In the genomic region with DNA sequence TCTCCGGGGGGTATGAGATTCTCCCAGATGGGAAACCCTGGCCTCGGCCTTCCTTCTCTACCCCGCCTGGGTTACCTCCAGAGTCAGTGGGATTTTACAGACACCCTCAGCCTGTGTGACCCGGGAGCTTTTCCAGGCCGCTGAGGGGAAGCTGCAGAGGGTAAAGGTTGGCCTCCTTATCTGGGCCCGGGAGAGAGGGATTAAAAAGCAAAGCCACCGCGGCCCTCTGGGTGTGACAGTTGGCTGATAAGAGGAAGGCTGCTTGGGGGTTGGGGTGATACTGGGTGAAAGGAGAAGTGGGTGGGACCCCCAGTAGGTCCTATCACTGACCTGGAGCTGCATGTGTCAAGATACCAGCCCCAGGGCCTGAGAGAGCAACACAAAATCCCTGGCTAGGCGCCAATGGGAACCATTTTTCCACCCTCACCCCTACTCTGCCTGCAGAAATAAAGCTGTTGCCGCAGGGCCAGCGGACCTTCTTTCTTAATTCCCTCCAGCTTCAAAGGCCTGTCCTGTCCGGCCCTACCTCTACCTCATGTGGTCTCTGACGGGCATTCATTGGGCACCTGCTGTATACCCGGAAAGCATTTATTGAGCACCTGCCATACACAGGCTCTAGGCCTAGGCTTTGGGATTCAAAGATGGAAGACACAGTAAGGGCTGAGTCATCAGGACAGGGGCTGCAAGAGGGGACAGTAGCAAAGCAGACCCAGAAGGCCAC, we compare ENCODE assay signal across 1 cellular context.
A peak's percentile ranks its signal among the peaks of the same experiment; 100 is the strongest.
TF ChIP-seq lines count a peak whose summit lies in the region.

No MANE protein-coding gene starts in this region.

TF ChIP-seq in HepG2, 621 proteins besides CTCF, POLR2A, EP300 and RAD21 (continued from another document and continues in another):
- TF ChIP-seq, protein P1, sequence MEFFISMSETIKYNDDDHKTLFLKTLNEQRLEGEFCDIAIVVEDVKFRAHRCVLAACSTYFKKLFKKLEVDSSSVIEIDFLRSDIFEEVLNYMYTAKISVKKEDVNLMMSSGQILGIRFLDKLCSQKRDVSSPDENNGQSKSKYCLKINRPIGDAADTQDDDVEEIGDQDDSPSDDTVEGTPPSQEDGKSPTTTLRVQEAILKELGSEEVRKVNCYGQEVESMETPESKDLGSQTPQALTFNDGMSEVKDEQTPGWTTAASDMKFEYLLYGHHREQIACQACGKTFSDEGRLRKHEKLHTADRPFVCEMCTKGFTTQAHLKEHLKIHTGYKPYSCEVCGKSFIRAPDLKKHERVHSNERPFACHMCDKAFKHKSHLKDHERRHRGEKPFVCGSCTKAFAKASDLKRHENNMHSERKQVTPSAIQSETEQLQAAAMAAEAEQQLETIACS (CRISPR knock-in tag; IDR thresholded peaks at IDR 0.05), result peak; percentile 41; the same call in 1 of the 2 replicates
- no peak for TF ChIP-seq ZFP1 (CRISPR knock-in tag; IDR thresholded peaks at IDR 0.05)
- TF ChIP-seq ZNF484 (CRISPR knock-in tag; IDR thresholded peaks at IDR 0.05; ENCODE audit: borderline replicate concordance, low read depth), result no peak
- 0 out of 2 replicates have a peak, but pooled peaks have one; percentile 72 for TF ChIP-seq MIXL1 (CRISPR knock-in tag; IDR thresholded peaks at IDR 0.05)
- peak; percentile 93 for TF ChIP-seq CREM (IDR thresholded peaks at IDR 0.05)
- TF ChIP-seq CREM (CRISPR knock-in tag; IDR thresholded peaks at IDR 0.05), result no peak
- TF ChIP-seq MBD4 (IDR thresholded peaks at IDR 0.05; ENCODE audit: borderline replicate concordance, low read length), result no peak
- TF ChIP-seq TARDBP (CRISPR knock-in tag; IDR thresholded peaks at IDR 0.05), result peak; percentile 98
- TF ChIP-seq SUZ12 (IDR thresholded peaks at IDR 0.05; ENCODE audit: low read depth, low read length), result no peak
- TF ChIP-seq, protein P2, sequence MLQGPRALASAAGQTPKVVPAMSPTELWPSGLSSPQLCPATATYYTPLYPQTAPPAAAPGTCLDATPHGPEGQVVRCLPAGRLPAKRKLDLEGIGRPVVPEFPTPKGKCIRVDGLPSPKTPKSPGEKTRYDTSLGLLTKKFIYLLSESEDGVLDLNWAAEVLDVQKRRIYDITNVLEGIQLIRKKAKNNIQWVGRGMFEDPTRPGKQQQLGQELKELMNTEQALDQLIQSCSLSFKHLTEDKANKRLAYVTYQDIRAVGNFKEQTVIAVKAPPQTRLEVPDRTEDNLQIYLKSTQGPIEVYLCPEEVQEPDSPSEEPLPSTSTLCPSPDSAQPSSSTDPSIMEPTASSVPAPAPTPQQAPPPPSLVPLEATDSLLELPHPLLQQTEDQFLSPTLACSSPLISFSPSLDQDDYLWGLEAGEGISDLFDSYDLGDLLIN (CRISPR knock-in tag; IDR thresholded peaks at IDR 0.05; ENCODE audit: borderline replicate concordance), result no peak; the same call in 1 of the 2 replicates
- TF ChIP-seq KDM2A (CRISPR knock-in tag; IDR thresholded peaks at IDR 0.05; ENCODE audit: borderline replicate concordance, low read depth), result peak; percentile 99
- TF ChIP-seq ZNF839 (CRISPR knock-in tag; IDR thresholded peaks at IDR 0.05; ENCODE audit: borderline replicate concordance), result no peak
- TF ChIP-seq, protein P3, sequence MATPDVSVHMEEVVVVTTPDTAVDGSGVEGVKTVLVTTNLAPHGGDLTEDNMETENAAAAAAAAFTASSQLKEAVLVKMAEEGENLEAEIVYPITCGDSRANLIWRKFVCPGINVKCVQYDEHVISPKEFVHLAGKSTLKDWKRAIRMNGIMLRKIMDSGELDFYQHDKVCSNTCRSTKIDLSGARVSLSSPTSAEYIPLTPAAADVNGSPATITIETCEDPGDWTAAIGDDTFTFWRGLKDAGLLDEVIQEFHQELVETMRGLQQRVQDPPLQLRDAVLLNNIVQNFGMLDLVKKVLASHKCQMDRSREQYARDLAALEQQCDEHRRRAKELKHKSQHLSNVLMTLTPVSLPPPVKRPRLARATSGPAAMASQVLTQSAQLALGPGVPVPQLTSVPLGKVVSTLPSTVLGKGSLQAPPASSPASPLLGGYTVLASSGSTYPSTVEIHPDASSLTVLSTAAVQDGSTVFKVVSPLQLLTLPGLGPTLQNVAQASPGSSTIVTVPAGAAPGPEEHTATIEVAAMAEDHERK (CRISPR knock-in tag; IDR thresholded peaks at IDR 0.05; ENCODE audit: low read depth), result 0 out of 2 replicates have a peak, but pooled peaks have one; percentile 12
- no peak for TF ChIP-seq ZFYVE20 (CRISPR knock-in tag; IDR thresholded peaks at IDR 0.05; ENCODE audit: borderline replicate concordance, low read depth)
- peak; percentile 62 for TF ChIP-seq TAF1 (CRISPR knock-in tag; IDR thresholded peaks at IDR 0.05)
- TF ChIP-seq, protein P4, sequence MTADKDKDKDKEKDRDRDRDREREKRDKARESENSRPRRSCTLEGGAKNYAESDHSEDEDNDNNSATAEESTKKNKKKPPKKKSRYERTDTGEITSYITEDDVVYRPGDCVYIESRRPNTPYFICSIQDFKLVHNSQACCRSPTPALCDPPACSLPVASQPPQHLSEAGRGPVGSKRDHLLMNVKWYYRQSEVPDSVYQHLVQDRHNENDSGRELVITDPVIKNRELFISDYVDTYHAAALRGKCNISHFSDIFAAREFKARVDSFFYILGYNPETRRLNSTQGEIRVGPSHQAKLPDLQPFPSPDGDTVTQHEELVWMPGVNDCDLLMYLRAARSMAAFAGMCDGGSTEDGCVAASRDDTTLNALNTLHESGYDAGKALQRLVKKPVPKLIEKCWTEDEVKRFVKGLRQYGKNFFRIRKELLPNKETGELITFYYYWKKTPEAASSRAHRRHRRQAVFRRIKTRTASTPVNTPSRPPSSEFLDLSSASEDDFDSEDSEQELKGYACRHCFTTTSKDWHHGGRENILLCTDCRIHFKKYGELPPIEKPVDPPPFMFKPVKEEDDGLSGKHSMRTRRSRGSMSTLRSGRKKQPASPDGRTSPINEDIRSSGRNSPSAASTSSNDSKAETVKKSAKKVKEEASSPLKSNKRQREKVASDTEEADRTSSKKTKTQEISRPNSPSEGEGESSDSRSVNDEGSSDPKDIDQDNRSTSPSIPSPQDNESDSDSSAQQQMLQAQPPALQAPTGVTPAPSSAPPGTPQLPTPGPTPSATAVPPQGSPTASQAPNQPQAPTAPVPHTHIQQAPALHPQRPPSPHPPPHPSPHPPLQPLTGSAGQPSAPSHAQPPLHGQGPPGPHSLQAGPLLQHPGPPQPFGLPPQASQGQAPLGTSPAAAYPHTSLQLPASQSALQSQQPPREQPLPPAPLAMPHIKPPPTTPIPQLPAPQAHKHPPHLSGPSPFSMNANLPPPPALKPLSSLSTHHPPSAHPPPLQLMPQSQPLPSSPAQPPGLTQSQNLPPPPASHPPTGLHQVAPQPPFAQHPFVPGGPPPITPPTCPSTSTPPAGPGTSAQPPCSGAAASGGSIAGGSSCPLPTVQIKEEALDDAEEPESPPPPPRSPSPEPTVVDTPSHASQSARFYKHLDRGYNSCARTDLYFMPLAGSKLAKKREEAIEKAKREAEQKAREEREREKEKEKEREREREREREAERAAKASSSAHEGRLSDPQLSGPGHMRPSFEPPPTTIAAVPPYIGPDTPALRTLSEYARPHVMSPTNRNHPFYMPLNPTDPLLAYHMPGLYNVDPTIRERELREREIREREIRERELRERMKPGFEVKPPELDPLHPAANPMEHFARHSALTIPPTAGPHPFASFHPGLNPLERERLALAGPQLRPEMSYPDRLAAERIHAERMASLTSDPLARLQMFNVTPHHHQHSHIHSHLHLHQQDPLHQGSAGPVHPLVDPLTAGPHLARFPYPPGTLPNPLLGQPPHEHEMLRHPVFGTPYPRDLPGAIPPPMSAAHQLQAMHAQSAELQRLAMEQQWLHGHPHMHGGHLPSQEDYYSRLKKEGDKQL (CRISPR knock-in tag; IDR thresholded peaks at IDR 0.05; ENCODE audit: low read depth), result peak; percentile 95; the same call in 1 of the 2 replicates
- TF ChIP-seq ZFP37 (CRISPR knock-in tag; IDR thresholded peaks at IDR 0.05; ENCODE audit: borderline replicate concordance), result no peak
- peak; percentile 68; the same call in 1 of the 2 replicates for TF ChIP-seq NRL (CRISPR knock-in tag; IDR thresholded peaks at IDR 0.05; ENCODE audit: borderline replicate concordance)
- no peak for TF ChIP-seq SNRNP70 (IDR thresholded peaks at IDR 0.05; ENCODE audit: low read depth, low read length)
- TF ChIP-seq ZNF180 (CRISPR knock-in tag; IDR thresholded peaks at IDR 0.05; ENCODE audit: borderline replicate concordance, low read depth), result no peak
- 0 out of 2 replicates have a peak, but pooled peaks have one; percentile 45 for TF ChIP-seq MEF2D (CRISPR knock-in tag; IDR thresholded peaks at IDR 0.05)
- no peak for TF ChIP-seq NFATC3 (CRISPR knock-in tag; IDR thresholded peaks at IDR 0.05)
- TF ChIP-seq, protein P5, sequence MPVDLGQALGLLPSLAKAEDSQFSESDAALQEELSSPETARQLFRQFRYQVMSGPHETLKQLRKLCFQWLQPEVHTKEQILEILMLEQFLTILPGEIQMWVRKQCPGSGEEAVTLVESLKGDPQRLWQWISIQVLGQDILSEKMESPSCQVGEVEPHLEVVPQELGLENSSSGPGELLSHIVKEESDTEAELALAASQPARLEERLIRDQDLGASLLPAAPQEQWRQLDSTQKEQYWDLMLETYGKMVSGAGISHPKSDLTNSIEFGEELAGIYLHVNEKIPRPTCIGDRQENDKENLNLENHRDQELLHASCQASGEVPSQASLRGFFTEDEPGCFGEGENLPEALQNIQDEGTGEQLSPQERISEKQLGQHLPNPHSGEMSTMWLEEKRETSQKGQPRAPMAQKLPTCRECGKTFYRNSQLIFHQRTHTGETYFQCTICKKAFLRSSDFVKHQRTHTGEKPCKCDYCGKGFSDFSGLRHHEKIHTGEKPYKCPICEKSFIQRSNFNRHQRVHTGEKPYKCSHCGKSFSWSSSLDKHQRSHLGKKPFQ (CRISPR knock-in tag; IDR thresholded peaks at IDR 0.05; ENCODE audit: insufficient replicate concordance), result peak; percentile 3
- TF ChIP-seq, protein P6, sequence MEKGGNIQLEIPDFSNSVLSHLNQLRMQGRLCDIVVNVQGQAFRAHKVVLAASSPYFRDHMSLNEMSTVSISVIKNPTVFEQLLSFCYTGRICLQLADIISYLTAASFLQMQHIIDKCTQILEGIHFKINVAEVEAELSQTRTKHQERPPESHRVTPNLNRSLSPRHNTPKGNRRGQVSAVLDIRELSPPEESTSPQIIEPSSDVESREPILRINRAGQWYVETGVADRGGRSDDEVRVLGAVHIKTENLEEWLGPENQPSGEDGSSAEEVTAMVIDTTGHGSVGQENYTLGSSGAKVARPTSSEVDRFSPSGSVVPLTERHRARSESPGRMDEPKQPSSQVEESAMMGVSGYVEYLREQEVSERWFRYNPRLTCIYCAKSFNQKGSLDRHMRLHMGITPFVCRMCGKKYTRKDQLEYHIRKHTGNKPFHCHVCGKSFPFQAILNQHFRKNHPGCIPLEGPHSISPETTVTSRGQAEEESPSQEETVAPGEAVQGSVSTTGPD (CRISPR knock-in tag; IDR thresholded peaks at IDR 0.05), result no peak
- TF ChIP-seq DNMT3B (CRISPR knock-in tag; conservative IDR thresholded peaks at IDR 0.05), result no peak
- no peak for TF ChIP-seq ZNF337 (CRISPR knock-in tag; IDR thresholded peaks at IDR 0.05; ENCODE audit: borderline replicate concordance, low read depth)
- TF ChIP-seq, protein P7, sequence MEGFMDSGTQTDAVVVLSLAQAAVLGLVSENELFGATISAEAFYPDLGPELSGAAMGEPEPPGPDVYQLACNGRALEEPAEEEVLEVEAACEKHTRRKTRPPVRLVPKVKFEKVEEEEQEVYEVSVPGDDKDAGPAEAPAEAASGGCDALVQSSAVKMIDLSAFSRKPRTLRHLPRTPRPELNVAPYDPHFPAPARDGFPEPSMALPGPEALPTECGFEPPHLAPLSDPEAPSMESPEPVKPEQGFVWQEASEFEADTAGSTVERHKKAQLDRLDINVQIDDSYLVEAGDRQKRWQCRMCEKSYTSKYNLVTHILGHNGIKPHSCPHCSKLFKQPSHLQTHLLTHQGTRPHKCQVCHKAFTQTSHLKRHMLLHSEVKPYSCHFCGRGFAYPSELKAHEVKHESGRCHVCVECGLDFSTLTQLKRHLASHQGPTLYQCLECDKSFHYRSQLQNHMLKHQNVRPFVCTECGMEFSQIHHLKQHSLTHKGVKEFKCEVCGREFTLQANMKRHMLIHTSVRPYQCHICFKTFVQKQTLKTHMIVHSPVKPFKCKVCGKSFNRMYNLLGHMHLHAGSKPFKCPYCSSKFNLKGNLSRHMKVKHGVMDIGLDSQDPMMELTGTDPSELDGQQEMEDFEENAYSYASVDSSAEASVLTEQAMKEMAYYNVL (CRISPR knock-in tag; IDR thresholded peaks at IDR 0.05; ENCODE audit: borderline replicate concordance), result peak; percentile 97; the same call in 1 of the 2 replicates
- TF ChIP-seq, protein P8, sequence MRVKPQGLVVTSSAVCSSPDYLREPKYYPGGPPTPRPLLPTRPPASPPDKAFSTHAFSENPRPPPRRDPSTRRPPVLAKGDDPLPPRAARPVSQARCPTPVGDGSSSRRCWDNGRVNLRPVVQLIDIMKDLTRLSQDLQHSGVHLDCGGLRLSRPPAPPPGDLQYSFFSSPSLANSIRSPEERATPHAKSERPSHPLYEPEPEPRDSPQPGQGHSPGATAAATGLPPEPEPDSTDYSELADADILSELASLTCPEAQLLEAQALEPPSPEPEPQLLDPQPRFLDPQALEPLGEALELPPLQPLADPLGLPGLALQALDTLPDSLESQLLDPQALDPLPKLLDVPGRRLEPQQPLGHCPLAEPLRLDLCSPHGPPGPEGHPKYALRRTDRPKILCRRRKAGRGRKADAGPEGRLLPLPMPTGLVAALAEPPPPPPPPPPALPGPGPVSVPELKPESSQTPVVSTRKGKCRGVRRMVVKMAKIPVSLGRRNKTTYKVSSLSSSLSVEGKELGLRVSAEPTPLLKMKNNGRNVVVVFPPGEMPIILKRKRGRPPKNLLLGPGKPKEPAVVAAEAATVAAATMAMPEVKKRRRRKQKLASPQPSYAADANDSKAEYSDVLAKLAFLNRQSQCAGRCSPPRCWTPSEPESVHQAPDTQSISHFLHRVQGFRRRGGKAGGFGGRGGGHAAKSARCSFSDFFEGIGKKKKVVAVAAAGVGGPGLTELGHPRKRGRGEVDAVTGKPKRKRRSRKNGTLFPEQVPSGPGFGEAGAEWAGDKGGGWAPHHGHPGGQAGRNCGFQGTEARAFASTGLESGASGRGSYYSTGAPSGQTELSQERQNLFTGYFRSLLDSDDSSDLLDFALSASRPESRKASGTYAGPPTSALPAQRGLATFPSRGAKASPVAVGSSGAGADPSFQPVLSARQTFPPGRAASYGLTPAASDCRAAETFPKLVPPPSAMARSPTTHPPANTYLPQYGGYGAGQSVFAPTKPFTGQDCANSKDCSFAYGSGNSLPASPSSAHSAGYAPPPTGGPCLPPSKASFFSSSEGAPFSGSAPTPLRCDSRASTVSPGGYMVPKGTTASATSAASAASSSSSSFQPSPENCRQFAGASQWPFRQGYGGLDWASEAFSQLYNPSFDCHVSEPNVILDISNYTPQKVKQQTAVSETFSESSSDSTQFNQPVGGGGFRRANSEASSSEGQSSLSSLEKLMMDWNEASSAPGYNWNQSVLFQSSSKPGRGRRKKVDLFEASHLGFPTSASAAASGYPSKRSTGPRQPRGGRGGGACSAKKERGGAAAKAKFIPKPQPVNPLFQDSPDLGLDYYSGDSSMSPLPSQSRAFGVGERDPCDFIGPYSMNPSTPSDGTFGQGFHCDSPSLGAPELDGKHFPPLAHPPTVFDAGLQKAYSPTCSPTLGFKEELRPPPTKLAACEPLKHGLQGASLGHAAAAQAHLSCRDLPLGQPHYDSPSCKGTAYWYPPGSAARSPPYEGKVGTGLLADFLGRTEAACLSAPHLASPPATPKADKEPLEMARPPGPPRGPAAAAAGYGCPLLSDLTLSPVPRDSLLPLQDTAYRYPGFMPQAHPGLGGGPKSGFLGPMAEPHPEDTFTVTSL (CRISPR knock-in tag; IDR thresholded peaks at IDR 0.05; ENCODE audit: borderline replicate concordance), result peak; percentile 89
- TF ChIP-seq ZNF703 (CRISPR knock-in tag; IDR thresholded peaks at IDR 0.05; ENCODE audit: borderline replicate concordance), result peak; percentile 96
- no peak for TF ChIP-seq ZNF260 (CRISPR knock-in tag; IDR thresholded peaks at IDR 0.05; ENCODE audit: borderline replicate concordance, low read depth)
- peak; percentile 87 for TF ChIP-seq ZNF781 (CRISPR knock-in tag; IDR thresholded peaks at IDR 0.05; ENCODE audit: borderline replicate concordance, not compliant biosample characterization)
- peak; percentile 8 for TF ChIP-seq ZNF547 (CRISPR knock-in tag; IDR thresholded peaks at IDR 0.05)
- 0 out of 2 replicates have a peak, but pooled peaks have one; percentile 20 for TF ChIP-seq ZNF3 (CRISPR knock-in tag; IDR thresholded peaks at IDR 0.05)
- TF ChIP-seq PITX1 (CRISPR knock-in tag; IDR thresholded peaks at IDR 0.05), result peak; percentile 100
